ENCODE assay signal across 20 cellular contexts in the genomic region with DNA sequence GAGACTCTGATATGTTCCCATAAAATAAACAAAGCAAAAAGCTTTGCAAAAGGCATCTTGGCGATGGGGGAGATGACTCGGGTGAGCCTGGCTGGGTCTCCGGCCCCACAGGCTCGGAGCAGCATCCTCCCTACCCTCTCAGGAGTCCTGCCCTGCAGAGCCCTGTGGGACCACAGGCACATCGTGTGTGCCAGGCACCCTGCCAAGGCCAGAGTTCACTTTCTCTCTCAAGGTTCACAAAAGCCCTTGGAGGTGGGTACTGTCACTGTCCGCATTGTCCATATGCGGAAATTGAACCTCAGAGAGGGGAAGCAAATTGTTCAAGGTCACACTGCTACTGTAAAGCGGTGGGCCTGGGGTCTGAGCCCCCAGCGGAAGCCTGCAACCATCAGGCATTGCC.
"Had no signal": no experiment of that assay in that cellular context is flagged by ENCODE, and none has a peak within 500 bp of the region (broad histone marks: within the 10 kb centered on the region; RNA-seq: fewer than 3 reads in every experiment).

No MANE protein-coding gene starts in this region.

- H2AFZ ChIP-seq: PC-9 had no signal

- H3K4me2 ChIP-seq: PC-9, SK-N-SH had no signal

- H3K9ac ChIP-seq: SK-N-SH had no signal

- H3K4me3 ChIP-seq: adrenal gland, MG63, PC-9, SJCRH30 had no signal

- DNase-seq: activated CD4-positive, alpha-beta T cell treated with anti-CD3 and anti-CD28 coated beads for 36 hours; activated CD4-positive, CD25-positive, alpha-beta regulatory T cell; activated CD8-positive, alpha-beta memory T cell treated with anti-CD3 and anti-CD28 coated beads, Interleukin-2, amount 50 U/mL, for 4 hours; activated CD8-positive, alpha-beta T cell treated with anti-CD3 and anti-CD28 coated beads for 36 hours; activated naive CD4-positive, alpha-beta T cell treated with anti-CD3 and anti-CD28 coated beads, Interleukin-2, amount 50 U/mL, for 16 hours; activated naive CD8-positive, alpha-beta T cell treated with anti-CD3 and anti-CD28 coated beads, Interleukin-2, amount 10 ng/mL, durations not matched to agents 7 days and 5 days; activated T-cell treated with anti-CD3 and anti-CD28 coated beads, Interleukin-2, amount 50 U/mL, for 72 hours; adrenal gland; caudate nucleus; MG63; NCI-H1105; NCI-H1436; NCI-H187 treated with DMSO at 0.1 percent for 48 hours; NCI-H2081 treated with DMSO at 0.1 percent for 48 hours; NCI-H748 treated with DMSO at 0.1 percent for 48 hours; PC-9; SK-N-SH; T-helper 1 cell had no signal

- H3K9me3 ChIP-seq: adrenal gland, MG63, SJCRH30, SK-N-SH had no signal

- H3K27ac ChIP-seq: adrenal gland, PC-9, SJCRH30, VCaP had no signal

- H3K27me3 ChIP-seq: adrenal gland, MG63, SJCRH30 had no signal

- H3K36me3 ChIP-seq: MG63, SJCRH30 had no signal

- ATAC-seq: activated CD4-positive, alpha-beta T cell treated with anti-CD3 and anti-CD28 coated beads for 36 hours; activated CD8-positive, alpha-beta T cell treated with anti-CD3 and anti-CD28 coated beads for 36 hours; activated T-cell treated with anti-CD3 and anti-CD28 coated beads, Interleukin-2, amount 50 U/mL, for 72 hours had no signal
